ENCODE assay signal across 16 cellular contexts in the genomic region with DNA sequence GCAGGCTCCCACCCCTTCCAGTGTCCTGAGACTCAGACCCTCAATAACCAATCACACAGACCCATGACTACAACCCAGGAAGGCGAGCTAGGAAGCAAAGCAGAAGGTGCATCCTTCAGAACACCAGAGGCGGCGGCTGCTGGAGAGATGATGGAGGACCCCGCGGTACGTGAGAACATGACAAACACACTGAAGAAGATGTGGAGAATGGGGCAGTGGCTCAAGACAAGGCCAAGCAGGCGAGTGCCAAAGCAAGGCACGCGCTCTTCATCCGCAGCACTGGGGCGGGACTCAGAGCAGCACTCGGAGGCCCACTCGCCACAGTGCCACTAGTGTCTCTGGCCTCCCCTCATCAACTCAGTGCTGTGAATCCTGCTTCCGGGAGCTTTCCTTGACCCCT. TPM values are rescaled to one million over a fixed set of nuclear protein-coding genes. Genes with fewer than 3 reads are reported as not detected.
DNase-seq lines count a peak whose midpoint lies in the region; ATAC-seq and TF ChIP-seq lines count a peak whose summit lies in the region.
"Had no signal": no experiment of that assay in that cellular context is flagged by ENCODE, and none has a peak within 500 bp of the region (broad histone marks: within the 10 kb centered on the region; RNA-seq: fewer than 3 reads in every experiment).

No MANE protein-coding gene starts in this region.

- no peaks in the 10 kb centered on the region for H3K4me1 Mint-ChIP-seq in activated T-cell treated with anti-CD3 and anti-CD28 coated beads, Interleukin-2, amount 50 U/mL, for 24 hours (ENCODE audit: low read depth)
- H3K4me1 Mint-ChIP-seq in activated T-cell treated with anti-CD3 and anti-CD28 coated beads, Interleukin-2, amount 50 U/mL, for 4 hours (ENCODE audit: low read depth) = no peaks in the 10 kb centered on the region
- peaks cover 56% of the 10 kb centered on the region for H3K4me1 Mint-ChIP-seq in HFFc6 (ENCODE audit: low read depth)
- peaks cover 6% of the 10 kb centered on the region for H3K4me1 Mint-ChIP-seq in central memory CD8-positive, alpha-beta T cell
- peaks cover 37 to 49% of the 10 kb centered on the region in 2 donors for H3K4me1 Mint-ChIP-seq in natural killer cell treated with Interleukin-12 subunit alpha and Interleukin-12 subunit beta and Interleukin-15 and Interleukin-18, amount 100 ng/mL, for 72 hours (ENCODE audit: low read depth in 2 of 2)
- H3K4me1 Mint-ChIP-seq: H9 had no signal

- H3K36me3 Mint-ChIP-seq in activated T-cell treated with anti-CD3 and anti-CD28 coated beads, Interleukin-2, amount 50 U/mL, for 24 hours (ENCODE audit: low read depth) = peaks cover 94% of the 10 kb centered on the region
- peaks cover 50% of the 10 kb centered on the region for H3K36me3 Mint-ChIP-seq in activated T-cell treated with anti-CD3 and anti-CD28 coated beads, Interleukin-2, amount 50 U/mL, for 4 hours (ENCODE audit: insufficient read depth)
- peaks cover 49% of the 10 kb centered on the region for H3K36me3 Mint-ChIP-seq in HFFc6 (ENCODE audit: low read depth)
- H3K36me3 Mint-ChIP-seq in central memory CD8-positive, alpha-beta T cell (ENCODE audit: insufficient read depth) = peaks cover 60% of the 10 kb centered on the region
- peaks cover 30% of the 10 kb centered on the region for H3K36me3 Mint-ChIP-seq in natural killer cell treated with Interleukin-12 subunit alpha and Interleukin-12 subunit beta and Interleukin-15 and Interleukin-18, amount 100 ng/mL, for 72 hours

- H3K9me3 Mint-ChIP-seq in activated T-cell treated with anti-CD3 and anti-CD28 coated beads, Interleukin-2, amount 50 U/mL, for 24 hours = no peaks in the 10 kb centered on the region
- no peaks in the 10 kb centered on the region for H3K9me3 Mint-ChIP-seq in activated T-cell treated with anti-CD3 and anti-CD28 coated beads, Interleukin-2, amount 50 U/mL, for 4 hours
- H3K9me3 Mint-ChIP-seq in HFFc6 = no peaks in the 10 kb centered on the region
- no peaks in the 10 kb centered on the region for H3K9me3 Mint-ChIP-seq in central memory CD8-positive, alpha-beta T cell
- H3K9me3 Mint-ChIP-seq in natural killer cell treated with Interleukin-12 subunit alpha and Interleukin-12 subunit beta and Interleukin-15 and Interleukin-18, amount 100 ng/mL, for 72 hours = no peaks in the 10 kb centered on the region
- H3K9me3 Mint-ChIP-seq: CD4-positive, CD25-positive, alpha-beta regulatory T cell; H9 had no signal

- peak; percentile 22 for DNase-seq in activated T-cell treated with anti-CD3 and anti-CD28 coated beads, Interleukin-2, amount 50 U/mL, for 24 hours
- no peak for DNase-seq in activated T-cell treated with anti-CD3 and anti-CD28 coated beads, Interleukin-2, amount 50 U/mL, for 4 hours
- DNase-seq in HFFc6 (no peak), DMS153 (lab: John Stamatoyannopoulos, UW) (no peak), KBM-7 (no peak)
- no peak for DNase-seq in central memory CD8-positive, alpha-beta T cell (ENCODE audit: low spot score in 2 of 2)
- DNase-seq in natural killer cell treated with Interleukin-12 subunit alpha and Interleukin-12 subunit beta and Interleukin-15 and Interleukin-18, amount 100 ng/mL, for 72 hours (ENCODE audit: low spot score) = peak; percentile 34
- DNase-seq: CD4-positive, CD25-positive, alpha-beta regulatory T cell; H9; NCI-H1092; PC-9; Right ventricle myocardium superior had no signal

- TF ChIP-seq CTCF in HFFc6 (IDR thresholded peaks at IDR 0.05) = no peak

- H3K4me3 Mint-ChIP-seq in activated T-cell treated with anti-CD3 and anti-CD28 coated beads, Interleukin-2, amount 50 U/mL, for 24 hours = no peak overlapping the region
- H3K4me3 Mint-ChIP-seq in activated T-cell treated with anti-CD3 and anti-CD28 coated beads, Interleukin-2, amount 50 U/mL, for 4 hours = no peak overlapping the region
- H3K4me3 Mint-ChIP-seq in HFFc6 = no peak overlapping the region
- H3K4me3 Mint-ChIP-seq in central memory CD8-positive, alpha-beta T cell = no peak overlapping the region
- peak overlapping the region; percentile 65 for H3K4me3 Mint-ChIP-seq in natural killer cell treated with Interleukin-12 subunit alpha and Interleukin-12 subunit beta and Interleukin-15 and Interleukin-18, amount 100 ng/mL, for 72 hours
- H3K4me3 Mint-ChIP-seq: CD4-positive, CD25-positive, alpha-beta regulatory T cell; H9 had no signal

- in situ Hi-C loops in KBM-7 (cut with MboI; ENCODE audit: low pct_unique_long_range_greater_than_20kb, low sequenced_read_pairs) = no loop called here

- no peak for ATAC-seq in activated T-cell treated with anti-CD3 and anti-CD28 coated beads, Interleukin-2, amount 50 U/mL, for 4 hours
- ATAC-seq in central memory CD8-positive, alpha-beta T cell (replicated peaks; ENCODE audit: extremely low read depth, poor library complexity, severe bottlenecking) = no peak
- no peak for ATAC-seq in natural killer cell treated with Interleukin-12 subunit alpha and Interleukin-12 subunit beta and Interleukin-15 and Interleukin-18, amount 100 ng/mL, for 72 hours
- ATAC-seq in HG03571 (IDR thresholded peaks at IDR 0.05; ENCODE audit: unreplicated experiment) = no peak
- ATAC-seq: A549, GM12878 had no signal

- H3K27me3 Mint-ChIP-seq in activated T-cell treated with anti-CD3 and anti-CD28 coated beads, Interleukin-2, amount 50 U/mL, for 24 hours = no peaks in the 10 kb centered on the region
- H3K27me3 Mint-ChIP-seq in activated T-cell treated with anti-CD3 and anti-CD28 coated beads, Interleukin-2, amount 50 U/mL, for 4 hours (ENCODE audit: low read depth) = no peaks in the 10 kb centered on the region
- peaks cover 6% of the 10 kb centered on the region; the same call in 1 of the 2 replicates for H3K27me3 Mint-ChIP-seq in HFFc6 (ENCODE audit: insufficient read depth)
- no peaks in the 10 kb centered on the region for H3K27me3 Mint-ChIP-seq in central memory CD8-positive, alpha-beta T cell
- no peaks in the 10 kb centered on the region for H3K27me3 Mint-ChIP-seq in natural killer cell treated with Interleukin-12 subunit alpha and Interleukin-12 subunit beta and Interleukin-15 and Interleukin-18, amount 100 ng/mL, for 72 hours
- H3K27me3 Mint-ChIP-seq: CD4-positive, CD25-positive, alpha-beta regulatory T cell had no signal

- H3K27ac Mint-ChIP-seq in activated T-cell treated with anti-CD3 and anti-CD28 coated beads, Interleukin-2, amount 50 U/mL, for 24 hours = no peak overlapping the region
- H3K27ac Mint-ChIP-seq in HFFc6 = peak overlapping the region; percentile 73
- peak overlapping the region; percentile 56 for H3K27ac Mint-ChIP-seq in central memory CD8-positive, alpha-beta T cell (ENCODE audit: low read depth)
- H3K27ac Mint-ChIP-seq in natural killer cell treated with Interleukin-12 subunit alpha and Interleukin-12 subunit beta and Interleukin-15 and Interleukin-18, amount 100 ng/mL, for 72 hours = peak overlapping the region; percentile 72 to 91
- H3K27ac Mint-ChIP-seq: CD4-positive, CD25-positive, alpha-beta regulatory T cell had no signal

RNA-seq across cellular contexts. Expression of gene ERFE, which starts 13.7 kb away (rescaled TPM):
- total RNA-seq in activated T-cell treated with anti-CD3 and anti-CD28 coated beads, Interleukin-2, amount 50 U/mL, for 4 hours = under 1 TPM; 0.13 to 0.91 (median 0.22) TPM
- under 1 TPM in 5 of 6 experiments, not detected in 1; 0.19 to 0.46 (median 0.41) TPM for total RNA-seq in HFFc6 (2021; fragmentation: NEBNext Ultra II Directional; extraction: Animal tissue kit (Norgen Biotek cat#: 25700))
- 1 to 10 TPM in 1 of 2 donors, under 1 TPM in 1; 0.20 to 3.8 TPM for total RNA-seq in natural killer cell treated with Interleukin-12 subunit alpha and Interleukin-12 subunit beta and Interleukin-15 and Interleukin-18, amount 100 ng/mL, for 72 hours
- total RNA-seq: CD4-positive, CD25-positive, alpha-beta regulatory T cell; GM12878; Right ventricle myocardium superior had no signal

RNA-seq across cellular contexts. Expression of gene ILKAP, which starts 31.1 kb away (rescaled TPM):
- total RNA-seq in activated T-cell treated with anti-CD3 and anti-CD28 coated beads, Interleukin-2, amount 50 U/mL, for 4 hours = 10 to 100 TPM; 64.5 to 70.9 (median 66.5) TPM
- total RNA-seq in HFFc6 (2021; fragmentation: NEBNext Ultra II Directional; extraction: Animal tissue kit (Norgen Biotek cat#: 25700)) = 10 to 100 TPM; 27.3 to 34.3 (median 28.6) TPM
- 10 to 100 TPM; 75.8 to 99.7 TPM for total RNA-seq in natural killer cell treated with Interleukin-12 subunit alpha and Interleukin-12 subunit beta and Interleukin-15 and Interleukin-18, amount 100 ng/mL, for 72 hours

RNA-seq across cellular contexts. Expression of gene KLHL30, which starts 34.0 kb away (rescaled TPM):
- not detected for total RNA-seq in activated T-cell treated with anti-CD3 and anti-CD28 coated beads, Interleukin-2, amount 50 U/mL, for 4 hours
- total RNA-seq in HFFc6 (2021; fragmentation: NEBNext Ultra II Directional; extraction: Animal tissue kit (Norgen Biotek cat#: 25700)) = under 1 TPM in 4 of 6 experiments, not detected in 2; 0.05 to 0.14 (median 0.12) TPM
- not detected for total RNA-seq in natural killer cell treated with Interleukin-12 subunit alpha and Interleukin-12 subunit beta and Interleukin-15 and Interleukin-18, amount 100 ng/mL, for 72 hours
- total RNA-seq: CD4-positive, CD25-positive, alpha-beta regulatory T cell; GM12878; H9; M059J had no signal

Comparison
In these comparisons a context has a peak if more than half of its experiments do, and no peak if none do; other contexts are left out.
1. DNase-seq: peak in activated T-cell treated with anti-CD3 and anti-CD28 coated beads, Interleukin-2, amount 50 U/mL, for 24 hours (single experiment) and natural killer cell treated with Interleukin-12 subunit alpha and Interleukin-12 subunit beta and Interleukin-15 and Interleukin-18, amount 100 ng/mL, for 72 hours (single experiment); none in activated T-cell treated with anti-CD3 and anti-CD28 coated beads, Interleukin-2, amount 50 U/mL, for 4 hours (single experiment), HFFc6 (single experiment), central memory CD8-positive, alpha-beta T cell (0 of 2), DMS153 (single experiment) and KBM-7 (single experiment).